ENCODE assay signal across 8 cellular contexts in genomic region chr15:65792988-65793812, GRCh38. TPM values are rescaled to one million over a fixed set of nuclear protein-coding genes. Genes with fewer than 3 reads are reported as not detected.
DNase-seq lines count a peak whose midpoint lies in the region; ATAC-seq and TF ChIP-seq lines count a peak whose summit lies in the region.

No MANE protein-coding gene starts in this region.

- WGBS in liver, result 96% methylated on average over 13 of the region's 13 CpGs
- WGBS in thymus, result 98% methylated on average over 13 of the region's 13 CpGs

- H3K9ac ChIP-seq in liver (ENCODE audit: low read depth in 1 of 2, low read length in 2 of 2), result peak overlapping the region; percentile 66 to 100

- H3K4me1 ChIP-seq in liver (ENCODE audit: control insufficient read depth in 4 of 4, insufficient read depth in 4 of 4, low read length in 3 of 4) (peaks cover 0 to 11% (median 3%) of the 10 kb centered on the region in 4 donors), thymus (ENCODE audit: control insufficient read depth, insufficient read depth, low read length) (peaks cover 3% of the 10 kb centered on the region)

- H3K4me3 ChIP-seq in liver (ENCODE audit: low read depth in 1 of 3, low read length in 3 of 3) (peak overlapping the region; percentile 75 to 97 (median 95)), thymus (ENCODE audit: low read length) (peak overlapping the region; percentile 76)

- no peak for ATAC-seq in activated T-cell treated with anti-CD3 and anti-CD28 coated beads, Interleukin-2, amount 50 U/mL, for 4 hours
- no peak for ATAC-seq in activated CD4-positive, CD25-positive, alpha-beta regulatory T cell treated with anti-CD3 and anti-CD28 coated beads, Interleukin-2, amount 50 U/mL, for 24 hours
- ATAC-seq in HG03095 (IDR thresholded peaks at IDR 0.05; ENCODE audit: unreplicated experiment), result no peak

- peak overlapping the region; percentile 91 for H3K4me3 Mint-ChIP-seq in activated T-cell treated with anti-CD3 and anti-CD28 coated beads, Interleukin-2, amount 50 U/mL, for 4 hours

- peaks cover 58% of the 10 kb centered on the region for H3K4me1 Mint-ChIP-seq in activated T-cell treated with anti-CD3 and anti-CD28 coated beads, Interleukin-2, amount 50 U/mL, for 4 hours (ENCODE audit: low read depth)

- H3K27me3 ChIP-seq in liver (ENCODE audit: control insufficient read depth in 4 of 4, insufficient read depth in 4 of 4, low read length in 3 of 4) (no peaks in the 10 kb centered on the region), thymus (ENCODE audit: control insufficient read depth, insufficient read depth) (no peaks in the 10 kb centered on the region)

- no peak for TF ChIP-seq RAD21 in liver (IDR thresholded peaks at IDR 0.05)

- H3K9me3 ChIP-seq in liver (ENCODE audit: control insufficient read depth in 4 of 4, low read length in 3 of 4) (no peaks in the 10 kb centered on the region), thymus (ENCODE audit: control insufficient read depth) (no peaks in the 10 kb centered on the region)

- no peaks in the 10 kb centered on the region for H3K27me3 Mint-ChIP-seq in activated T-cell treated with anti-CD3 and anti-CD28 coated beads, Interleukin-2, amount 50 U/mL, for 4 hours (ENCODE audit: low read depth)

- H3K36me3 ChIP-seq in liver (ENCODE audit: control insufficient read depth in 4 of 4, insufficient read depth in 3 of 4, low read depth in 1 of 4, low read length in 3 of 4), result no peaks in the 10 kb centered on the region
- no peaks in the 10 kb centered on the region for H3K36me3 ChIP-seq in thymus (ENCODE audit: control insufficient read depth, insufficient read depth)

- TF ChIP-seq CTCF in liver (IDR thresholded peaks at IDR 0.05; ENCODE audit: low read depth, low read length, missing input control), result no peak

- no peaks in the 10 kb centered on the region for H3K36me3 Mint-ChIP-seq in activated T-cell treated with anti-CD3 and anti-CD28 coated beads, Interleukin-2, amount 50 U/mL, for 4 hours (ENCODE audit: insufficient read depth)

- H3K9me3 Mint-ChIP-seq in activated T-cell treated with anti-CD3 and anti-CD28 coated beads, Interleukin-2, amount 50 U/mL, for 4 hours, result no peaks in the 10 kb centered on the region

- H3K27ac ChIP-seq in angular gyrus (ENCODE audit: low read depth, low read length), result peak overlapping the region; percentile 86
- H3K27ac ChIP-seq in liver (ENCODE audit: low read depth in 1 of 2, low read length in 2 of 2), result peak overlapping the region; percentile 90 to 100
- H3K27ac ChIP-seq in thymus (ENCODE audit: low read depth), result peak overlapping the region; percentile 99

- no peak for DNase-seq in activated T-cell treated with anti-CD3 and anti-CD28 coated beads, Interleukin-2, amount 50 U/mL, for 4 hours
- DNase-seq in activated T-cell treated with anti-CD3 and anti-CD28 coated beads, Interleukin-2, amount 50 U/mL, for 1 hour, result no peak
- DNase-seq in A172 (ENCODE audit: low spot score), result no peak

TF ChIP-seq in liver, 16 proteins besides CTCF, POLR2A, EP300 and RAD21:
- no peak for TF ChIP-seq REST (IDR thresholded peaks at IDR 0.05)
- TF ChIP-seq HNF4A (conservative IDR thresholded peaks at IDR 0.05), result no peak
- TF ChIP-seq JUND (IDR thresholded peaks at IDR 0.05), result no peak
- no peak for TF ChIP-seq MAX (IDR thresholded peaks at IDR 0.05)
- no peak for TF ChIP-seq GABPA (IDR thresholded peaks at IDR 0.05 in 1 of 2, conservative IDR thresholded peaks at IDR 0.05 in 1 of 2)
- TF ChIP-seq SP1 (IDR thresholded peaks at IDR 0.05), result no peak
- no peak for TF ChIP-seq YY1 (IDR thresholded peaks at IDR 0.05)
- TF ChIP-seq FOXA1 (IDR thresholded peaks at IDR 0.05), result no peak
- no peak for TF ChIP-seq TAF1 (conservative IDR thresholded peaks at IDR 0.05)
- TF ChIP-seq ZBTB33 (IDR thresholded peaks at IDR 0.05), result no peak
- no peak for TF ChIP-seq FOXA2 (IDR thresholded peaks at IDR 0.05)
- TF ChIP-seq HNF4G (IDR thresholded peaks at IDR 0.05), result no peak
- no peak for TF ChIP-seq ATF3 (IDR thresholded peaks at IDR 0.05)
- no peak for TF ChIP-seq RXRA (IDR thresholded peaks at IDR 0.05)
- no peak for TF ChIP-seq NR2F2 (IDR thresholded peaks at IDR 0.05)
- TF ChIP-seq EGR1 (IDR thresholded peaks at IDR 0.05; ENCODE audit: low read depth in 2 of 2), result no peak

RNA-seq across cellular contexts. Expression of gene DENND4A, which starts 1.1 kb away (rescaled TPM):
- total RNA-seq in activated T-cell treated with anti-CD3 and anti-CD28 coated beads, Interleukin-2, amount 50 U/mL, for 4 hours, result 10 to 100 TPM; 24.2 to 26.0 (median 25.0) TPM
- total RNA-seq in liver, result 10 to 100 TPM; 37.3 to 75.5 TPM
- polyA plus RNA-seq in liver (10 to 100 TPM in 1 of 2 donors, 1 to 10 TPM in 1; 5.2 to 10.6 TPM), thymus (15.9 TPM)
- total RNA-seq in A172 (2014; rRNA removed; shearing (Covaris generic)), result 4.6 and 10.3 TPM in 2 replicates
